ENCODE assay signal across 9 cellular contexts in genomic region chr3:186687120-186687651, GRCh38. TPM values are rescaled to one million over a fixed set of nuclear protein-coding genes. Genes with fewer than 3 reads are reported as not detected.
"Had no signal": no experiment of that assay in that cellular context is flagged by ENCODE, and none has a peak within 500 bp of the region (broad histone marks: within the 10 kb centered on the region; RNA-seq: fewer than 3 reads in every experiment).

No MANE protein-coding gene starts in this region.

- H3K4me1 Mint-ChIP-seq: GM23338 had no signal

- H3K27ac ChIP-seq: HL-60 had no signal

- H3K4me2 ChIP-seq: GM23338 had no signal

- ATAC-seq: GM23338, K562 had no signal

- DNase-seq: H9, HCEC 1CT, IMR-90 had no signal

- H3K27ac Mint-ChIP-seq: GM23338, H9 had no signal

- H3K4me3 Mint-ChIP-seq: GM23338, H9 had no signal

- H3K4me3 ChIP-seq: GM23338, K562 had no signal

- FAIRE-seq: H1, H54, K562 had no signal

- H2AFZ ChIP-seq: GM23338 had no signal

RNA-seq across cellular contexts. Expression of gene HRG, which starts 21.4 kb away (rescaled TPM):
- total RNA-seq: GM23338, H9, IMR-90, K562 had no signal
- polyA plus RNA-seq: GM23338, IMR-90, K562 had no signal

RNA-seq across cellular contexts. Expression of gene KNG1, which starts 30.0 kb away (rescaled TPM):
- total RNA-seq: H1, H9, HT1080, IMR-90 had no signal
- polyA plus RNA-seq: GM23338, IMR-90, K562 had no signal

RNA-seq across cellular contexts. Expression of gene FETUB, which starts 47.0 kb away (rescaled TPM):
- total RNA-seq: GM23338, H1, H9, IMR-90, K562 had no signal
- polyA plus RNA-seq: IMR-90, K562 had no signal
